Comparison of ENCODE assay signal across 1 cellular context in the genomic region with DNA sequence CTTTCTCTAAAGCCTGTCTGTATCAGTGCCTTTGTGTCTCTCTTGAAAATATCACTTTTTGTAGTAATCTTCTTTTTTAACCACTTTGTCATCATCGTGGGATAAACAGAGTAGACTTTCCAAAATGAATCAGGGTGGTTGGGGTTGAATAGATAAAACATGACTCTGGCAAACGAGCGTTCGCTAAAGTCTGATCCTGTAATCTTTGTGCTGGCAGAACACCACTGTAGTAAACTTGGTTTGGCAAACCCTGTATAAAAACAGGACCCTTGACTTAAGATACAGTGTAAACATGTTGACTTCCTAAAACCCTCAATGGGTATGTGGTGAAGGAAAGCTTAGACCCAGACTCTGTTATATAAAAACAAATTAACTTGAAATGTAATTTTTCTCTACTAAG.
TF ChIP-seq lines count a peak whose summit lies in the region.

No MANE protein-coding gene starts in this region.

TF ChIP-seq in IMR-90, 13 proteins besides CTCF, POLR2A, EP300 and RAD21 (continued from another document):
- TF ChIP-seq NFE2L2 (IDR thresholded peaks at IDR 0.05; ENCODE audit: low read depth, low read length), result no peak
